ENCODE assay signal across 11 cellular contexts in genomic region chr15:67369359-67369758, GRCh38.
"Had no signal": no experiment of that assay in that cellular context is flagged by ENCODE, and none has a peak within 500 bp of the region (broad histone marks: within the 10 kb centered on the region; RNA-seq: fewer than 3 reads in every experiment).

No MANE protein-coding gene starts in this region.

- H3K36me3 ChIP-seq: HAP-1 had no signal

- DNase-seq: GM23248, GOT3, H7, H9, HCEC 1CT, HFFc6 had no signal

- H3K9ac ChIP-seq: GM23248 had no signal

- FAIRE-seq: H1, H54 had no signal

- H3K9me3 Mint-ChIP-seq: GM23338, H9, HFFc6 had no signal

- H3K4me3 Mint-ChIP-seq: GM23338, H9, HFFc6 had no signal

- H3K27ac ChIP-seq: GM23248 had no signal

- H3K9me3 ChIP-seq: HAP-1 had no signal

- H3K4me2 ChIP-seq: GM23338 had no signal

- H3K27ac Mint-ChIP-seq: GM23338, H9, HFFc6 had no signal

- ATAC-seq: GM23338, HCT116 had no signal

- H3K4me3 ChIP-seq: GM23248, GM23338, HAP-1 had no signal

- H2AFZ ChIP-seq: GM23248 had no signal
